ENCODE assay signal across 26 cellular contexts in the genomic region with DNA sequence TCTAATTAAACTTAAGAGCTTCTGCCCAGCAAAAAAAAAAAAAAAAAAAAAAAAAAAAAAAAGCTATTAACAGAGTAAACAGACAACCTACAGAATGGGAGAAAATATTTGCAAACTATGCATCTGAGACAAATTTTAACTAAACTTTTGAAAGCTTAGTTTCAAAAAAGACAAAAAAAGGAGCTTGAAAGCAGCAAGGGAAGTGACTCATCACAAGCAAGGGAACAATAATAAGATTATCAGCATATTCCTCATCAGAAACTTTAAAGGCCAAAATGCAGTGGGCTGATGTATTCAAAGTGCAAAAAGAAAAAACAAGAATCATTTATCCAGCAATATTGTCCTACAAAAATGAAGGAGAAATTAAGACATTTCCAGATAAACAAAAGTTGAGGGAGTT.
"Had no signal": no experiment of that assay in that cellular context is flagged by ENCODE, and none has a peak within 500 bp of the region (broad histone marks: within the 10 kb centered on the region; RNA-seq: fewer than 3 reads in every experiment).

No MANE protein-coding gene starts in this region.

- H3K27ac Mint-ChIP-seq: activated CD4-positive, alpha-beta memory T cell treated with anti-CD3 and anti-CD28 coated beads, Interleukin-2, amount 10 ng/mL, durations not matched to agents 7 days and 5 days; activated CD4-positive, alpha-beta T cell treated with anti-CD3 and anti-CD28 coated beads, Interleukin-2, amount 10 ng/mL, durations not matched to agents 24 days and 14 days; activated naive CD4-positive, alpha-beta T cell treated with anti-CD3 and anti-CD28 coated beads, Interleukin-2, amount 50 U/mL, for 72 hours; memory B cell; nephron progenitor cell; stimulated activated naive B cell treated with anti-CD40 and anti-IgM and Interleukin-4, amounts not matched to agents 10 μg/mL and 1 μg/mL and 100 μg/mL, for 72 hours; type B pancreatic cell had no signal

- H3K4me3 ChIP-seq: breast epithelium, heart right ventricle, testis, vagina had no signal

- H3K36me3 ChIP-seq: breast epithelium, heart right ventricle, vagina had no signal

- H3K27me3 Mint-ChIP-seq: activated CD4-positive, alpha-beta memory T cell treated with anti-CD3 and anti-CD28 coated beads, Interleukin-2, amount 10 ng/mL, durations not matched to agents 7 days and 5 days; activated CD4-positive, alpha-beta T cell treated with anti-CD3 and anti-CD28 coated beads, Interleukin-2, amount 10 ng/mL, durations not matched to agents 24 days and 14 days had no signal

- FAIRE-seq: keratinocyte, small intestine had no signal

- ATAC-seq: activated CD4-positive, CD25-positive, alpha-beta regulatory T cell treated with anti-CD3 and anti-CD28 coated beads, Interleukin-2, amount 50 U/mL, for 24 hours; activated naive CD4-positive, alpha-beta T cell treated with anti-CD3 and anti-CD28 coated beads, Interleukin-2, amount 50 U/mL, for 72 hours; esophagus mucosa; heart right ventricle; left colon; sciatic nerve had no signal

- H3K9me3 ChIP-seq: testis, vagina had no signal

- DNase-seq: activated CD4-positive, alpha-beta memory T cell treated with anti-CD3 and anti-CD28 coated beads, Interleukin-2, amount 10 ng/mL, durations not matched to agents 7 days and 5 days; activated CD4-positive, alpha-beta T cell treated with anti-CD3 and anti-CD28 coated beads, Interleukin-2, amount 10 ng/mL, durations not matched to agents 24 days and 14 days; activated gamma-delta T cell; aorta; cerebellar nuclear complex; effector memory CD4-positive, alpha-beta T cell; heart right ventricle; left colon; nephron progenitor cell; nucleus accumbens; small intestine; stimulated activated CD4-positive, alpha-beta T cell treated with anti-CD3 and anti-CD28 coated beads, Interleukin-2, amount 100 ng/mL, for 48 hours; stimulated activated CD8-positive, alpha-beta memory T cell treated with anti-CD3 and anti-CD28 coated beads, Interleukin-4, amount 100 ng/mL, for 48 hours; stimulated activated naive B cell treated with anti-CD40 and anti-IgM and Interleukin-4, amounts not matched to agents 10 μg/mL and 1 μg/mL and 100 μg/mL, for 72 hours; testis had no signal

- H3K27me3 ChIP-seq: breast epithelium, testis, vagina had no signal

- H3K4me1 ChIP-seq: breast epithelium, heart right ventricle, parathyroid adenoma, testis, vagina had no signal

- H3K79me2 ChIP-seq: parathyroid adenoma had no signal

- H3K27ac ChIP-seq: breast epithelium, heart right ventricle, parathyroid adenoma, testis, vagina, VCaP had no signal

- H3K4me3 Mint-ChIP-seq: activated CD4-positive, alpha-beta memory T cell treated with anti-CD3 and anti-CD28 coated beads, Interleukin-2, amount 10 ng/mL, durations not matched to agents 7 days and 5 days; activated CD4-positive, alpha-beta T cell treated with anti-CD3 and anti-CD28 coated beads, Interleukin-2, amount 10 ng/mL, durations not matched to agents 24 days and 14 days; memory B cell; nephron progenitor cell; stimulated activated naive B cell treated with anti-CD40 and anti-IgM and Interleukin-4, amounts not matched to agents 10 μg/mL and 1 μg/mL and 100 μg/mL, for 72 hours; type B pancreatic cell had no signal

- H2AFZ ChIP-seq: parathyroid adenoma had no signal

- H3K9ac ChIP-seq: parathyroid adenoma had no signal

- H3K36me3 Mint-ChIP-seq: memory B cell had no signal

- H3K4me1 Mint-ChIP-seq: activated CD4-positive, alpha-beta memory T cell treated with anti-CD3 and anti-CD28 coated beads, Interleukin-2, amount 10 ng/mL, durations not matched to agents 7 days and 5 days; activated CD4-positive, alpha-beta T cell treated with anti-CD3 and anti-CD28 coated beads, Interleukin-2, amount 10 ng/mL, durations not matched to agents 24 days and 14 days; memory B cell; nephron progenitor cell had no signal
